8 cellular contexts compared by ENCODE assay signal in genomic region chr15:101126618-101127502, GRCh38.
DNase-seq lines count a peak whose midpoint lies in the region; ATAC-seq and TF ChIP-seq lines count a peak whose summit lies in the region.

No MANE protein-coding gene starts in this region.

- H3K27me3 ChIP-seq in PC-3 (ENCODE audit: low read length) (no peaks in the 10 kb centered on the region), dorsolateral prefrontal cortex (no peaks in the 10 kb centered on the region), osteoblast (ENCODE audit: insufficient read depth, low read length) (no peaks in the 10 kb centered on the region)

- POLR2A ChIA-PET in PC-3 (lab: Charles Lee; ENCODE audit: unreplicated experiment), result no interaction called here

- H3K27ac ChIP-seq in PC-3 (ENCODE audit: low read length), result peak overlapping the region; percentile 86
- H3K27ac ChIP-seq in dorsolateral prefrontal cortex, result peak overlapping the region in 56 of 59 donors; percentile 6 to 85 (median 66)
- peak overlapping the region; percentile 100 for H3K27ac ChIP-seq in osteoblast (ENCODE audit: low read depth, low read length)

- no peaks in the 10 kb centered on the region for H3K9me2 ChIP-seq in PC-3 (replicated peaks; ENCODE audit: low read length)

- intact Hi-C loops in activated naive CD4-positive, alpha-beta T cell treated with anti-CD3 and anti-CD28 coated beads for 36 hours (cut with micrococcal nuclease), result loop anchor here (1.0 to 5.0 kb wide), 8 partner anchors 32 to 530 kb away; partner anchors contain the start of gene CHSY1
- intact Hi-C loops in PC-3 (cut with micrococcal nuclease), result loop anchor here (2.0 kb wide), 1 partner anchor 40 kb away; no protein-coding TSS in a partner anchor
- intact Hi-C loops in dorsolateral prefrontal cortex (cut with DNase I), result no loop called here

- H3K9me3 ChIP-seq in PC-3 (ENCODE audit: low read length), result no peaks in the 10 kb centered on the region
- peaks cover 3% of the 10 kb centered on the region for H3K9me3 ChIP-seq in osteoblast (ENCODE audit: low read depth, low read length)

- H4K20me1 ChIP-seq in PC-3 (ENCODE audit: low read length) (no peaks in the 10 kb centered on the region), osteoblast (ENCODE audit: insufficient read depth, low read length) (no peaks in the 10 kb centered on the region)

- peak overlapping the region; percentile 94 for H3K27ac Mint-ChIP-seq in activated naive CD4-positive, alpha-beta T cell treated with anti-CD3 and anti-CD28 coated beads for 36 hours

- H3K4me3 ChIP-seq in PC-3 (ENCODE audit: low read length) (peak overlapping the region; percentile 24), dorsolateral prefrontal cortex (no peak overlapping the region), osteoblast (ENCODE audit: insufficient read depth, low read length) (peak overlapping the region; percentile 30)

- peak overlapping the region; percentile 69 for H3K4me2 ChIP-seq in PC-3 (ENCODE audit: low read length)
- peak overlapping the region; percentile 73 for H3K4me2 ChIP-seq in osteoblast (ENCODE audit: insufficient read depth, low read length)

- H3K9ac ChIP-seq in PC-3 (ENCODE audit: low read length), result peak overlapping the region; percentile 57

- H3K9me3 Mint-ChIP-seq in activated naive CD4-positive, alpha-beta T cell treated with anti-CD3 and anti-CD28 coated beads for 36 hours, result no peaks in the 10 kb centered on the region

- H3K36me3 ChIP-seq in PC-3 (ENCODE audit: low read depth, low read length) (no peaks in the 10 kb centered on the region), osteoblast (ENCODE audit: insufficient read depth, low read length) (no peaks in the 10 kb centered on the region)

- H2AFZ ChIP-seq in PC-3 (ENCODE audit: low read length), result peak overlapping the region; percentile 42
- H2AFZ ChIP-seq in osteoblast (ENCODE audit: low read length), result no peak overlapping the region

- BruUV-seq in PC-3 (replicated peaks; lab: Mats Ljungman, UMichigan), result no TSS peak

- peaks cover 4% of the 10 kb centered on the region for H3K36me3 Mint-ChIP-seq in activated naive CD4-positive, alpha-beta T cell treated with anti-CD3 and anti-CD28 coated beads for 36 hours (ENCODE audit: low read depth)

- TF ChIP-seq CTCF in PC-3 (conservative IDR thresholded peaks at IDR 0.05; ENCODE audit: low read depth, low read length) (no peak), dorsolateral prefrontal cortex (IDR thresholded peaks at IDR 0.05 in 54 of 56, conservative IDR thresholded peaks at IDR 0.05 in 2 of 56; ENCODE audit: low read depth in 1 of 56, partially characterized antibody in 56 of 56) (no peak), osteoblast (IDR thresholded peaks at IDR 0.05; ENCODE audit: extremely low read depth, low read depth, low read length) (no peak)

- H3F3A ChIP-seq in PC-3 (ENCODE audit: low read length, unreplicated experiment), result no peaks in the 10 kb centered on the region

- DNase-seq in activated naive CD4-positive, alpha-beta T cell treated with anti-CD3 and anti-CD28 coated beads for 36 hours, result peak; percentile 45
- no peak for DNase-seq in activated naive CD4-positive, alpha-beta T cell treated with anti-CD3 and anti-CD28 coated beads, Interleukin-2, amount 50 U/mL, for 16 hours
- DNase-seq in PC-3 (peak; percentile 14), dorsolateral prefrontal cortex (no peak), osteoblast (ENCODE audit: insufficient read length, low spot score, missing footprints) (peak; percentile 91), RKO (ENCODE audit: low spot score) (no peak), COLO829 (ENCODE audit: low spot score) (no peak)

- ATAC-seq in HG02981 (IDR thresholded peaks at IDR 0.05; ENCODE audit: unreplicated experiment), result peak; percentile 38
- peak; percentile 31 for ATAC-seq in PC-3

- peaks cover 42% of the 10 kb centered on the region for H3K4me1 ChIP-seq in PC-3 (ENCODE audit: insufficient read depth, low read length)
- peaks cover 54% of the 10 kb centered on the region for H3K4me1 ChIP-seq in osteoblast (ENCODE audit: insufficient read depth, low read length)

- no peaks in the 10 kb centered on the region for H3K79me2 ChIP-seq in PC-3 (ENCODE audit: low read length)
- H3K79me2 ChIP-seq in osteoblast (ENCODE audit: insufficient read depth, low read length), result peaks cover 6% of the 10 kb centered on the region

- peaks cover 4% of the 10 kb centered on the region for H3K27me3 Mint-ChIP-seq in activated naive CD4-positive, alpha-beta T cell treated with anti-CD3 and anti-CD28 coated beads for 36 hours (ENCODE audit: low read depth)

- CTCF ChIA-PET in activated naive CD4-positive, alpha-beta T cell treated with anti-CD3 and anti-CD28 coated beads for 36 hours (lab: Charles Lee), result interaction anchor here (0.7 to 2.4 kb wide), 7 partner anchors 12 to 132 kb away, joined by 3 to 6 read pairs (median 3); no protein-coding TSS in a partner anchor
- CTCF ChIA-PET in PC-3 (lab: Charles Lee), result no interaction called here

- peaks cover 60% of the 10 kb centered on the region for H3K4me1 Mint-ChIP-seq in activated naive CD4-positive, alpha-beta T cell treated with anti-CD3 and anti-CD28 coated beads for 36 hours (ENCODE audit: low read depth)

- H3K4me3 Mint-ChIP-seq in activated naive CD4-positive, alpha-beta T cell treated with anti-CD3 and anti-CD28 coated beads for 36 hours, result peak overlapping the region; percentile 53

Comparison
In these comparisons a context has a peak if more than half of its experiments do, and no peak if none do; other contexts are left out.
1. DNase-seq: peak in activated naive CD4-positive, alpha-beta T cell treated with anti-CD3 and anti-CD28 coated beads for 36 hours (single experiment), PC-3 (single experiment) and osteoblast (single experiment); none in activated naive CD4-positive, alpha-beta T cell treated with anti-CD3 and anti-CD28 coated beads, Interleukin-2, amount 50 U/mL, for 16 hours (single experiment), dorsolateral prefrontal cortex (0 of 10), RKO (single experiment) and COLO829 (single experiment).
2. H3K4me3 ChIP-seq: peak in PC-3 (single experiment) and osteoblast (single experiment); none in dorsolateral prefrontal cortex (0 of 59).
3. intact Hi-C loops: an anchor here in activated naive CD4-positive, alpha-beta T cell treated with anti-CD3 and anti-CD28 coated beads for 36 hours (1.0 to 5.0 kb wide) and PC-3 (2.0 kb wide); none called in dorsolateral prefrontal cortex.
4. Peak in every context shown above with its lines, with median percentiles within 50 percentile points of each other: H3K27ac ChIP-seq.